Comparison of ENCODE assay signal across 8 cellular contexts in genomic region chr2:226792155-226792871, GRCh38. TPM values are rescaled to one million over a fixed set of nuclear protein-coding genes. Genes with fewer than 3 reads are reported as not detected.
DNase-seq lines count a peak whose midpoint lies in the region; ATAC-seq and TF ChIP-seq lines count a peak whose summit lies in the region.

No MANE protein-coding gene starts in this region.

- H3K36me3 Mint-ChIP-seq in activated CD8-positive, alpha-beta memory T cell treated with anti-CD3 and anti-CD28 coated beads, Interleukin-2, amount 10 ng/mL, durations not matched to agents 7 days and 5 days: peaks cover 7% of the 10 kb centered on the region

- H3K36me3 ChIP-seq in skeletal muscle satellite cell (ENCODE audit: insufficient read depth, low read length): peaks cover 48% of the 10 kb centered on the region

- no peaks in the 10 kb centered on the region for H3K27me3 ChIP-seq in skeletal muscle satellite cell (ENCODE audit: control insufficient read depth, insufficient read depth, low read length)

- no peak for DNase-seq in activated CD8-positive, alpha-beta memory T cell treated with anti-CD3 and anti-CD28 coated beads, Interleukin-2, amount 10 ng/mL, durations not matched to agents 7 days and 5 days
- DNase-seq in activated CD8-positive, alpha-beta memory T cell treated with anti-CD3 and anti-CD28 coated beads, Interleukin-2, amount 50 U/mL, for 48 hours: no peak
- peak in 1 of 2 donors; percentile 40 for DNase-seq in foreskin fibroblast
- no peak for DNase-seq in HCEC 1CT
- no peak for DNase-seq in NCI-H1930 (lab: John Stamatoyannopoulos, UW)

- H3K4me3 ChIP-seq in foreskin fibroblast (ENCODE audit: low read depth in 1 of 2, low read length in 2 of 2) (peak overlapping the region; percentile 67 to 79), skeletal muscle satellite cell (ENCODE audit: low read length) (peak overlapping the region; percentile 73)

- H3K4me1 Mint-ChIP-seq in activated CD8-positive, alpha-beta memory T cell treated with anti-CD3 and anti-CD28 coated beads, Interleukin-2, amount 10 ng/mL, durations not matched to agents 7 days and 5 days: peaks cover 57% of the 10 kb centered on the region

- H3K4me1 ChIP-seq in skeletal muscle satellite cell (ENCODE audit: control insufficient read depth, insufficient read depth, low read length): peaks cover 62% of the 10 kb centered on the region

- peak overlapping the region; percentile 98 for H3K4me2 ChIP-seq in skeletal muscle satellite cell (ENCODE audit: low read length)

- H3K9me3 ChIP-seq in skeletal muscle satellite cell (replicated peaks; ENCODE audit: low read length): no peaks in the 10 kb centered on the region

- peak overlapping the region; percentile 73 for H3K4me3 Mint-ChIP-seq in activated CD8-positive, alpha-beta memory T cell treated with anti-CD3 and anti-CD28 coated beads, Interleukin-2, amount 10 ng/mL, durations not matched to agents 7 days and 5 days

- H3K27ac Mint-ChIP-seq in activated CD8-positive, alpha-beta memory T cell treated with anti-CD3 and anti-CD28 coated beads, Interleukin-2, amount 10 ng/mL, durations not matched to agents 7 days and 5 days: peak overlapping the region; percentile 85

- CTCF ChIA-PET in activated CD8-positive, alpha-beta memory T cell treated with anti-CD3 and anti-CD28 coated beads, Interleukin-2, amount 10 ng/mL, durations not matched to agents 7 days and 5 days (lab: Charles Lee): interaction anchor here (6.9 kb wide), 1 partner anchor 8 kb away, joined by 58 read pairs; the partner anchor contains the start of gene IRS1

- H3K9ac ChIP-seq in skeletal muscle satellite cell (ENCODE audit: low read depth, low read length): peak overlapping the region; percentile 86

- no peaks in the 10 kb centered on the region for H3K9me3 Mint-ChIP-seq in activated CD8-positive, alpha-beta memory T cell treated with anti-CD3 and anti-CD28 coated beads, Interleukin-2, amount 10 ng/mL, durations not matched to agents 7 days and 5 days (ENCODE audit: low read depth)

- peak overlapping the region; percentile 91 for H3K27ac ChIP-seq in VCaP

- H3K27me3 Mint-ChIP-seq in activated CD8-positive, alpha-beta memory T cell treated with anti-CD3 and anti-CD28 coated beads, Interleukin-2, amount 10 ng/mL, durations not matched to agents 7 days and 5 days: no peaks in the 10 kb centered on the region

- ATAC-seq in activated CD8-positive, alpha-beta memory T cell treated with anti-CD3 and anti-CD28 coated beads, Interleukin-2, amount 10 ng/mL, durations not matched to agents 7 days and 5 days: no peak
- no peak for ATAC-seq in GM19023 (IDR thresholded peaks at IDR 0.05; ENCODE audit: unreplicated experiment)

- TF ChIP-seq CTCF in VCaP (conservative IDR thresholded peaks at IDR 0.05) (no peak), foreskin fibroblast (IDR thresholded peaks at IDR 0.05; ENCODE audit: low read depth, low read length) (no peak)

RNA-seq across cellular contexts. Expression of gene IRS1, which starts 7.3 kb away (rescaled TPM):
- 1 to 10 TPM; 4.5 to 5.8 TPM for total RNA-seq in activated CD8-positive, alpha-beta memory T cell treated with anti-CD3 and anti-CD28 coated beads, Interleukin-2, amount 10 ng/mL, durations not matched to agents 7 days and 5 days
- 35.8 and 38.5 TPM in 2 replicates for total RNA-seq in skeletal muscle satellite cell (2012; rRNA removed)

RNA-seq across cellular contexts. Expression of gene RHBDD1, which starts 43.5 kb away (rescaled TPM):
- 10 to 100 TPM; 29.8 to 32.2 TPM for total RNA-seq in activated CD8-positive, alpha-beta memory T cell treated with anti-CD3 and anti-CD28 coated beads, Interleukin-2, amount 10 ng/mL, durations not matched to agents 7 days and 5 days
- 18.3 and 19.2 TPM in 2 replicates for total RNA-seq in skeletal muscle satellite cell (2012; rRNA removed)
